Comparison of ENCODE assay signal across 8 cellular contexts in the genomic region with DNA sequence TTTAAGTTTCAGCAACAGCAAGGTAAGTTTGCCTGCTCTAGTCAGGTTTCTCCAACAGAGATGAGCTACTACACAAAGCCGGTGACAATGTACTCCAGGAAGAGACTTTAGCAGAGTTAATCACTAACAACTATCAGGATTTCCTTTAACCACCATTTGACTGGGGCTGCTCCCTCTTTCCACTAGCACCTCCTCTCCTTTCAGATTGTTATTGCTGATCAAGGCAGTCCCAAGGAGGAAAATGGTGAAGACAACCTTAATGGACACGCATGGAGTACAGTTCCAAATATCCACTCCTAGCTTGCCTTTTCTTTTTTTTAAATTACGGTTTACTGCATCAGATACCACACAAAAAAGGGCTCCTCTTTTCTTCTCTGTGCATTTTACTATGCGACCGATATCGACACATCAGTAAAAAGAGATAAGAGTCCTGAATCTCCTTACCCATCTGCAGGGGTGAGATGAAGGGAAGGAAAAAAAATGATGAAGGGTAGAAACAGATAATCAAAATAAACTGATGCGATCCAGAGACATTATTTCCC. TPM values are rescaled to one million over a fixed set of nuclear protein-coding genes. Genes with fewer than 3 reads are reported as not detected.
DNase-seq lines count a peak whose midpoint lies in the region; ATAC-seq and TF ChIP-seq lines count a peak whose summit lies in the region.

No MANE protein-coding gene starts in this region.

- ATAC-seq in GM18511 (IDR thresholded peaks at IDR 0.05; ENCODE audit: unreplicated experiment) (peak; percentile 4), lower lobe of right lung (peak in 1 of 2 donors; percentile 24), HG02610 (IDR thresholded peaks at IDR 0.05; ENCODE audit: unreplicated experiment) (no peak), HG02970 (IDR thresholded peaks at IDR 0.05; ENCODE audit: low FRiP score, unreplicated experiment) (no peak)

- H3K27me3 ChIP-seq in lower lobe of right lung (ENCODE audit: low read depth): no peaks in the 10 kb centered on the region
- H3K27me3 ChIP-seq in transverse colon: no peaks in the 10 kb centered on the region

- H3K9me3 ChIP-seq in lower lobe of right lung: no peaks in the 10 kb centered on the region
- no peaks in the 10 kb centered on the region for H3K9me3 ChIP-seq in transverse colon

- peaks cover 47% of the 10 kb centered on the region for H3K4me1 ChIP-seq in lower lobe of right lung
- peaks cover 27 to 52% (median 48%) of the 10 kb centered on the region in 4 donors for H3K4me1 ChIP-seq in transverse colon

- H3K27ac ChIP-seq in caudate nucleus (ENCODE audit: low read depth, low read length): peak overlapping the region; percentile 89
- H3K27ac ChIP-seq in lower lobe of right lung: peak overlapping the region; percentile 84
- peak overlapping the region; percentile 91 to 97 (median 96) for H3K27ac ChIP-seq in transverse colon

- WGBS in transverse colon (ENCODE audit: low coverage in 1 of 2), 2 donors: 2 to 4% methylated on average over 7 of the region's 7 CpGs

- H3K4me3 ChIP-seq in lower lobe of right lung (peak overlapping the region; percentile 79), transverse colon (peak overlapping the region; percentile 41 to 99 (median 86))

- peak; percentile 19 for DNase-seq in AG08396 (ENCODE audit: low spot score)
- DNase-seq in NCI-H82 (lab: John Stamatoyannopoulos, UW): peak; percentile 41
- peak in 2 of 61 donors; percentile 1 to 25 for DNase-seq in caudate nucleus (lab: John Stamatoyannopoulos, UW)
- DNase-seq in lower lobe of right lung: no peak
- peak; percentile 21 for DNase-seq in transverse colon

- TF ChIP-seq EP300 in transverse colon (IDR thresholded peaks at IDR 0.05; ENCODE audit: low read depth): no peak

- TF ChIP-seq POLR2A in transverse colon (IDR thresholded peaks at IDR 0.05): no peak

- intact Hi-C loops in lower lobe of right lung (cut with DNase I): no loop called here
- intact Hi-C loops in transverse colon (cut with DNase I; ENCODE audit: low total_unique reads): loop anchor here (10.0 kb wide), 1 partner anchor 47 kb away; no protein-coding TSS in a partner anchor

- TF ChIP-seq CTCF in lower lobe of right lung (IDR thresholded peaks at IDR 0.05): no peak
- TF ChIP-seq CTCF in transverse colon (IDR thresholded peaks at IDR 0.05): no peak

- no peaks in the 10 kb centered on the region for H3K36me3 ChIP-seq in lower lobe of right lung
- H3K36me3 ChIP-seq in transverse colon: no peaks in the 10 kb centered on the region

- in situ Hi-C loops in transverse colon (cut with MboI; ENCODE audit: low pct_ligation_motif_present in 1 of 4, low pct_unique_long_range_greater_than_20kb in 1 of 4, low sequenced_read_pairs in 3 of 4): no loop called here

RNA-seq across cellular contexts. Expression of a gene that starts 30.9 kb away (rescaled TPM):
- total RNA-seq in lower lobe of right lung: 21.7 TPM
- total RNA-seq in transverse colon: 10 to 100 TPM; 23.2 to 41.0 (median 32.9) TPM

RNA-seq across cellular contexts. Expression of a gene that starts 43.2 kb away (rescaled TPM):
- total RNA-seq in lower lobe of right lung (26.1 TPM), transverse colon (10 to 100 TPM; 28.1 to 74.4 (median 47.3) TPM)
